In genomic region chr2:222656544-222657446, GRCh38 we compare ENCODE assay signal across 8 cellular contexts. TPM values are rescaled to one million over a fixed set of nuclear protein-coding genes. Genes with fewer than 3 reads are reported as not detected.
DNase-seq lines count a peak whose midpoint lies in the region; ATAC-seq and TF ChIP-seq lines count a peak whose summit lies in the region.

No MANE protein-coding gene starts in this region.

- DNase-seq in adrenal gland, result no peak
- peak; percentile 21 for DNase-seq in kidney glomerular epithelial cell (lab: John Stamatoyannopoulos, UW)
- DNase-seq in NK-92 treated with Interleukin-12 subunit alpha and Interleukin-12 subunit beta, amount 100 ng/mL, for 24 hours (lab: John Stamatoyannopoulos, UW), result no peak
- no peak for DNase-seq in AG08396 (ENCODE audit: low spot score)

- intact Hi-C loops in adrenal gland (cut with DNase I), result no loop called here

- TF ChIP-seq POLR2A in adrenal gland (IDR thresholded peaks at IDR 0.05), result no peak

- peak overlapping the region in 2 of 4 donors; percentile 63 to 78 for H3K4me3 ChIP-seq in adrenal gland
- H3K4me3 ChIP-seq in thymus (ENCODE audit: low read length), result peak overlapping the region; percentile 95

- peaks cover 11 to 29% of the 10 kb centered on the region in 2 donors for H3K4me1 ChIP-seq in adrenal gland (replicated peaks in 1 of 2)
- H3K4me1 ChIP-seq in thymus (ENCODE audit: control insufficient read depth, insufficient read depth, low read length), result peaks cover 12% of the 10 kb centered on the region

- H3K27me3 ChIP-seq in adrenal gland (no peaks in the 10 kb centered on the region), thymus (ENCODE audit: control insufficient read depth, insufficient read depth) (no peaks in the 10 kb centered on the region)

- peak; percentile 15 for ATAC-seq in GM19463 (IDR thresholded peaks at IDR 0.05; ENCODE audit: unreplicated experiment)
- peak; percentile 23 for ATAC-seq in HG03521 (IDR thresholded peaks at IDR 0.05; ENCODE audit: unreplicated experiment)

- no peaks in the 10 kb centered on the region for H3K9me3 ChIP-seq in adrenal gland (replicated peaks in 1 of 3)
- no peaks in the 10 kb centered on the region for H3K9me3 ChIP-seq in thymus (ENCODE audit: control insufficient read depth)

- H3K27ac ChIP-seq in C4-2B (peak overlapping the region; percentile 89), adrenal gland (peak overlapping the region in 3 of 5 donors; percentile 82 to 96 (median 92)), thymus (ENCODE audit: low read depth) (no peak overlapping the region)

- H3K36me3 ChIP-seq in adrenal gland (replicated peaks in 1 of 2) (no peaks in the 10 kb centered on the region), thymus (ENCODE audit: control insufficient read depth, insufficient read depth) (no peaks in the 10 kb centered on the region)

- TF ChIP-seq CTCF in C4-2B (conservative IDR thresholded peaks at IDR 0.05) (no peak), adrenal gland (IDR thresholded peaks at IDR 0.05) (no peak)

- WGBS in adrenal gland, 4 donors, result 15 to 24% (median 21%) methylated on average over 10 to 11 of the region's 11 CpGs
- 33% methylated on average over 11 of the region's 11 CpGs for WGBS in thymus

RNA-seq across cellular contexts. Expression of gene FARSB, which starts 0.9 kb away (rescaled TPM):
- total RNA-seq in adrenal gland, result 10 to 100 TPM in 5 of 8 donors, 1 to 10 TPM in 3; 7.2 to 25.0 (median 11.6) TPM
- polyA plus RNA-seq in adrenal gland (10 to 100 TPM; 14.5 to 55.9 (median 15.6) TPM), thymus (15.9 TPM)

RNA-seq across cellular contexts. Expression of gene MOGAT1, which starts 14.7 kb away (rescaled TPM):
- not detected for total RNA-seq in adrenal gland
- polyA plus RNA-seq in adrenal gland (under 1 TPM in 1 of 3 donors, not detected in 2; 0.20 TPM), thymus (not detected)
